Comparison of ENCODE assay signal across 8 cellular contexts in the genomic region with DNA sequence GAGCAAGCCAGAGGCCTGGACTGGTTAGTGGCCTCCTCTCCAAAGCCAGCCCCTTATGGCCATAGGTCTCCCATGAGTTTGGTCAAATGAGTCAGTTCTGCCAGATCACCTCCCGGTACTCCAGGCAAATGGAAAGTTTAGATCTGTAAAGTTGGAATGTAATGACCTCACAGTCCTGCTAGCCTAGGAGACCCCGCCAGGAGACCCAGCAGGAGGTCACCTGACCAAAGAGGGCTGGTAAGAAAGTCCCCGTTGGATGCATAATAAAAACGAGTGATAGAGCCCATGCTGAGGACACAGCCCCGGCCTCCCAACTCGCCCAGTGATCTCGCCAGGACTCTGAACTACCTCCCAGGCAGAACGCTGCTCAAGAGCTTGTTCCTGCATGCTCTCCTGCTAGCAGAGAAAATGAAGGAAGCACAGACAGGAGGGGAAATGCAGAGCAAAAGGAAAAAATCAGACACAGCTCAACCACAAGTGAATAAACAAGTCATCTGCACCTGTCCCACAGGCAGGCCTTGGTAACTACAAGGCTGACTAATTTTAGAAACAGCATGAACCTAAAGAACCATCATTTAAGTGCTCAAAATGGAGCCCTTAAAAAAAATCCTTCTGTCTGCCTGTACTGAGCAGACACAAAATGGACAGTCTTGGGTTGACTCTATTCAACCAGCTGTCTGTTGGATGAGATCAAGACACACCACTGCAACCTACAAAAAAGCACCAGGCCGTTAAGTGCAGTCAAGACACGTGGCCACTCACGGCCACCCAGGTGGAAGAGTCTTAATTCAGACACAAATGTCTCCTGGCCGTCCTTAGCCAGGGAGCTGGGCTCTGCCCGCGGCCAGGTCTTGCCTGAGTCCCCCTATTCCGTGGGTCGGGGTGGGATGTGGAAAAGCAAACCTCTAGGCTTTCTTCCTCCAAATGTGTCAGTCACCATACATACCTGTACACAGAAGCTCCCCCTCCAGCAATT.
DNase-seq lines count a peak whose midpoint lies in the region; ATAC-seq and TF ChIP-seq lines count a peak whose summit lies in the region.

No MANE protein-coding gene starts in this region.

- peaks cover 50% of the 10 kb centered on the region for H3K4me1 Mint-ChIP-seq in nephron progenitor cell

- peak overlapping the region; percentile 64 for H3K27ac Mint-ChIP-seq in nephron progenitor cell

- peaks cover 4% of the 10 kb centered on the region for H3K9me3 Mint-ChIP-seq in nephron progenitor cell

- no peaks in the 10 kb centered on the region for H3K9me3 ChIP-seq in KOPT-K1 (ENCODE audit: insufficient read depth, low read length, poor library complexity, severe bottlenecking)

- no peak for TF ChIP-seq CTCF in GM10248 (IDR thresholded peaks at IDR 0.05; ENCODE audit: control extremely low read depth, extremely low read depth, low read depth, missing control alignments)
- no peak for TF ChIP-seq CTCF in nephron progenitor cell (IDR thresholded peaks at IDR 0.05)

- no peaks in the 10 kb centered on the region for H3K27me3 Mint-ChIP-seq in nephron progenitor cell (ENCODE audit: low read depth, poor library complexity)

- no peak for ATAC-seq in HG03460 (IDR thresholded peaks at IDR 0.05; ENCODE audit: unreplicated experiment)

- POLR2A ChIA-PET in GM10248 (lab: Yijun Ruan, JAX) = no interaction called here

- CTCF ChIA-PET in GM10248 (lab: Yijun Ruan, JAX) = interaction anchor here (0.8 to 4.3 kb wide), 10 partner anchors 10 to 96 kb away, joined by 3 to 21 read pairs (median 3); no protein-coding TSS in a partner anchor

- peak; percentile 61 for DNase-seq in GM10248 (ENCODE audit: extremely low spot score)
- DNase-seq in cerebellar cortex (ENCODE audit: low spot score) = peak; percentile 36
- DNase-seq in nephron progenitor cell = no peak
- DNase-seq in midbrain (lab: John Stamatoyannopoulos, UW) = no peak
- DNase-seq in HuH-7 (ENCODE audit: low spot score) = no peak
- DNase-seq in SKM-1 treated with dmso at 0.1 percent for 144 hours (lab: John Stamatoyannopoulos, UW; ENCODE audit: unreplicated experiment) = no peak

- peak overlapping the region; percentile 49 for H3K27ac ChIP-seq in KOPT-K1 (ENCODE audit: low read depth, low read length, poor library complexity, severe bottlenecking)

- peaks cover 36% of the 10 kb centered on the region for H3K36me3 Mint-ChIP-seq in nephron progenitor cell (ENCODE audit: low read depth)

- H3K36me3 ChIP-seq in KOPT-K1 (ENCODE audit: insufficient read depth, low read length) = no peaks in the 10 kb centered on the region

- H3K4me3 Mint-ChIP-seq in nephron progenitor cell = no peak overlapping the region

Comparison
In these comparisons a context has a peak if more than half of its experiments do, and no peak if none do; other contexts are left out.
1. DNase-seq: peak in GM10248 (single experiment) and cerebellar cortex (single experiment); none in nephron progenitor cell (single experiment), midbrain (single experiment), HuH-7 (single experiment) and SKM-1 treated with dmso at 0.1 percent for 144 hours (single experiment).